Comparison of ENCODE assay signal across 21 cellular contexts in the genomic region with DNA sequence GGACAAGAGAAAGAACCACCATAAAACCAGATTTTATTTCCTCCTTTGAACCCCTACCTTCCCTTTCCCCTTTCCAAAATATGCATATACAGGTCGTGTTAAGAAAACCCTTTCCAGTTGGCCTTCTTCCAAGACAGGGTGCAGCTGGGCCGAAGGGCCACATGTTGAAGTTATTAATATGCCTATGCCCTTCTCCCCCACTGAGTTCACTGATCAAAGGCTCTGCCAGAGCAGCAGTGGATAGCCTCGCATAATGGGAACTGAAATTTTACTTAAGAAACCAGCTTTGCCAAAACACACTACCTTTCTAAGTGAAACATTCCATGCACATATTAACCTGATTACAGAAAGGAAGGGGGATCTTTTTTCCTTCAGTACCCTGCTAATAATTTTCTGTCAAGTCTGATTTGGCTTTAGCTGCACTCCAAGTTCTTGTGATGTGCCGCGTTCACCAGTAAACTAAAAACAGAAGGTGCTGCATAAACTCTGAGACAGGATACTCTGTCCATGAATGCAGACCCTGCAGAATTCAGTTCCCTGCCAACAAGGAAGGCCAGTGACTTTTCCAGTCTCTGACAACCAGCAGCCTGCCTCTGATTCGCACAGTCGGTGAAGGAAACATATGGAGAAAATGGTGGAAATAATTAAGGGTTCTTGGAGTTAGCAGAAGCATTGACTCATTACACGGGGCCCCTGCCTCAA.
DNase-seq lines count a peak whose midpoint lies in the region; ATAC-seq and TF ChIP-seq lines count a peak whose summit lies in the region.
"Had no signal": no experiment of that assay in that cellular context is flagged by ENCODE, and none has a peak within 500 bp of the region (broad histone marks: within the 10 kb centered on the region; RNA-seq: fewer than 3 reads in every experiment).

No MANE protein-coding gene starts in this region.

- no peak overlapping the region for H2AFZ ChIP-seq in neural progenitor cell (replicated peaks)

- H3K27ac Mint-ChIP-seq in neural progenitor cell: peak overlapping the region; percentile 98
- no peak overlapping the region for H3K27ac Mint-ChIP-seq in immature natural killer cell
- H3K27ac Mint-ChIP-seq: activated naive CD4-positive, alpha-beta T cell treated with anti-CD3 and anti-CD28 coated beads, Interleukin-2, amount 50 U/mL, for 24 hours; activated T-cell treated with anti-CD3 and anti-CD28 coated beads, Interleukin-2, amount 50 U/mL, for 72 hours; progenitor cell of endocrine pancreas had no signal

- DNase-seq in DMS 273 treated with DMSO at 0.1 percent for 48 hours (lab: John Stamatoyannopoulos, UW): peak; percentile 65
- DNase-seq in MV-4-11 (lab: John Stamatoyannopoulos, UW): peak; percentile 51
- DNase-seq in neural progenitor cell (ENCODE audit: low spot score): peak; percentile 15
- no peak for DNase-seq in immature natural killer cell
- no peak for DNase-seq in HEK293T (ENCODE audit: extremely low spot score)
- DNase-seq: activated CD4-positive, alpha-beta T cell treated with anti-CD3 and anti-CD28 coated beads for 4 hours; activated T-cell treated with anti-CD3 and anti-CD28 coated beads, Interleukin-2, amount 50 U/mL, for 72 hours; heart right ventricle; KBM-7; NCI-H2029 treated with DMSO at 0.1 percent for 48 hours; NCI-H526 treated with DMSO at 0.1 percent for 48 hours; OCI-M1; Right ventricle myocardium superior; SW 1271 had no signal

- H3K27me3 ChIP-seq in neural progenitor cell: no peaks in the 10 kb centered on the region
- H3K27me3 ChIP-seq: ascending aorta, heart right ventricle had no signal

- no peak overlapping the region for H3K9ac ChIP-seq in neural progenitor cell

- H3F3A ChIP-seq in neural progenitor cell (ENCODE audit: low read depth): peaks cover 20% of the 10 kb centered on the region

- H3K79me2 ChIP-seq in neural progenitor cell (ENCODE audit: low read depth): no peaks in the 10 kb centered on the region

- peak; percentile 93 for ATAC-seq in SK-N-SH treated with all-trans-retinoic acid at 6 μM for 48 hours
- no peak for ATAC-seq in GM18870 (IDR thresholded peaks at IDR 0.05; ENCODE audit: unreplicated experiment)
- ATAC-seq in HG03354 (IDR thresholded peaks at IDR 0.05; ENCODE audit: poor library complexity, severe bottlenecking, unreplicated experiment): no peak
- ATAC-seq: activated T-cell treated with anti-CD3 and anti-CD28 coated beads, Interleukin-2, amount 50 U/mL, for 72 hours; heart right ventricle; left lobe of liver had no signal

- H3K4me3 ChIP-seq in neural progenitor cell: no peak overlapping the region
- H3K4me3 ChIP-seq: ascending aorta, heart right ventricle had no signal

- H3K36me3 Mint-ChIP-seq in neural progenitor cell (peaks cover 6% of the 10 kb centered on the region), immature natural killer cell (no peaks in the 10 kb centered on the region)

- CTCF ChIA-PET in HEK293T (lab: Yijun Ruan, JAX): interaction anchor here (0.6 kb wide), 1 partner anchor 34 kb away, joined by 5 read pairs; no protein-coding TSS in a partner anchor

- peaks cover 50% of the 10 kb centered on the region for H3K4me1 ChIP-seq in neural progenitor cell
- H3K4me1 ChIP-seq: ascending aorta had no signal

- H3K4me3 Mint-ChIP-seq in neural progenitor cell (peak overlapping the region; percentile 33), immature natural killer cell (no peak overlapping the region)
- H3K4me3 Mint-ChIP-seq: activated naive CD4-positive, alpha-beta T cell treated with anti-CD3 and anti-CD28 coated beads, Interleukin-2, amount 50 U/mL, for 24 hours; activated T-cell treated with anti-CD3 and anti-CD28 coated beads, Interleukin-2, amount 50 U/mL, for 72 hours had no signal

- H3K4me1 Mint-ChIP-seq in neural progenitor cell (peaks cover 52% of the 10 kb centered on the region), immature natural killer cell (no peaks in the 10 kb centered on the region)

- H3K9me3 Mint-ChIP-seq in neural progenitor cell (peaks cover 5% of the 10 kb centered on the region), immature natural killer cell (peaks cover 0 to 9% (median 0%) of the 10 kb centered on the region in 6 donors)

- no peaks in the 10 kb centered on the region for H3K9me3 ChIP-seq in neural progenitor cell (ENCODE audit: low read depth)
- H3K9me3 ChIP-seq: ascending aorta had no signal

- peak overlapping the region; percentile 57 for H3K4me2 ChIP-seq in neural progenitor cell

- no peaks in the 10 kb centered on the region for H3K36me3 ChIP-seq in neural progenitor cell
- H3K36me3 ChIP-seq: ascending aorta, heart right ventricle had no signal

- no peak for TF ChIP-seq CTCF in neural progenitor cell (IDR thresholded peaks at IDR 0.05)

- POLR2A ChIA-PET in HEK293T (lab: Yijun Ruan, JAX): no interaction called here

- peak overlapping the region; percentile 80 for H3K27ac ChIP-seq in neural progenitor cell
- H3K27ac ChIP-seq: ascending aorta, heart right ventricle had no signal

- H4K20me1 ChIP-seq in neural progenitor cell (ENCODE audit: low read depth): peaks cover 3% of the 10 kb centered on the region

- H3K27me3 Mint-ChIP-seq in neural progenitor cell (ENCODE audit: insufficient read depth, low read depth): no peaks in the 10 kb centered on the region
- H3K27me3 Mint-ChIP-seq in immature natural killer cell (ENCODE audit: low read depth in 3 of 3): peaks cover 0 to 1% (median 0%) of the 10 kb centered on the region in 3 donors
- H3K27me3 Mint-ChIP-seq: activated naive CD4-positive, alpha-beta T cell treated with anti-CD3 and anti-CD28 coated beads, Interleukin-2, amount 50 U/mL, for 24 hours; progenitor cell of endocrine pancreas had no signal

TF ChIP-seq in SK-N-SH treated with all-trans-retinoic acid at 6 μM for 48 hours, 23 proteins besides CTCF, POLR2A, EP300 and RAD21 (continues in another document):
- TF ChIP-seq PPARA (CRISPR knock-in tag; IDR thresholded peaks at IDR 0.05; ENCODE audit: borderline replicate concordance): no peak
- TF ChIP-seq ZFP3 (CRISPR knock-in tag; IDR thresholded peaks at IDR 0.05): no peak
- TF ChIP-seq, protein P1, sequence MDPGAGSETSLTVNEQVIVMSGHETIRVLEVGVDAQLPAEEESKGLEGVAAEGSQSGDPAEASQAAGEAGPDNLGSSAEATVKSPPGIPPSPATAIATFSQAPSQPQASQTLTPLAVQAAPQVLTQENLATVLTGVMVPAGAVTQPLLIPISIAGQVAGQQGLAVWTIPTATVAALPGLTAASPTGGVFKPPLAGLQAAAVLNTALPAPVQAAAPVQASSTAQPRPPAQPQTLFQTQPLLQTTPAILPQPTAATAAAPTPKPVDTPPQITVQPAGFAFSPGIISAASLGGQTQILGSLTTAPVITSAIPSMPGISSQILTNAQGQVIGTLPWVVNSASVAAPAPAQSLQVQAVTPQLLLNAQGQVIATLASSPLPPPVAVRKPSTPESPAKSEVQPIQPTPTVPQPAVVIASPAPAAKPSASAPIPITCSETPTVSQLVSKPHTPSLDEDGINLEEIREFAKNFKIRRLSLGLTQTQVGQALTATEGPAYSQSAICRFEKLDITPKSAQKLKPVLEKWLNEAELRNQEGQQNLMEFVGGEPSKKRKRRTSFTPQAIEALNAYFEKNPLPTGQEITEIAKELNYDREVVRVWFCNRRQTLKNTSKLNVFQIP (CRISPR knock-in tag; IDR thresholded peaks at IDR 0.05; ENCODE audit: borderline replicate concordance, low read depth): no peak
- TF ChIP-seq SNAI2 (CRISPR knock-in tag; IDR thresholded peaks at IDR 0.05): no peak
- TF ChIP-seq, protein P2, sequence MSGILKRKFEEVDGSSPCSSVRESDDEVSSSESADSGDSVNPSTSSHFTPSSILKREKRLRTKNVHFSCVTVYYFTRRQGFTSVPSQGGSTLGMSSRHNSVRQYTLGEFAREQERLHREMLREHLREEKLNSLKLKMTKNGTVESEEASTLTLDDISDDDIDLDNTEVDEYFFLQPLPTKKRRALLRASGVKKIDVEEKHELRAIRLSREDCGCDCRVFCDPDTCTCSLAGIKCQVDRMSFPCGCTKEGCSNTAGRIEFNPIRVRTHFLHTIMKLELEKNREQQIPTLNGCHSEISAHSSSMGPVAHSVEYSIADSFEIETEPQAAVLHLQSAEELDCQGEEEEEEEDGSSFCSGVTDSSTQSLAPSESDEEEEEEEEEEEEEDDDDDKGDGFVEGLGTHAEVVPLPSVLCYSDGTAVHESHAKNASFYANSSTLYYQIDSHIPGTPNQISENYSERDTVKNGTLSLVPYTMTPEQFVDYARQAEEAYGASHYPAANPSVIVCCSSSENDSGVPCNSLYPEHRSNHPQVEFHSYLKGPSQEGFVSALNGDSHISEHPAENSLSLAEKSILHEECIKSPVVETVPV (CRISPR knock-in tag; IDR thresholded peaks at IDR 0.05): no peak

TF ChIP-seq in HEK293T, 16 proteins besides CTCF, POLR2A, EP300 and RAD21:
- TF ChIP-seq LEF1 (IDR thresholded peaks at IDR 0.05; ENCODE audit: borderline replicate concordance): no peak
TF ChIP-seq in HEK293T: peak in this region for 0.

Comparison
In these comparisons a context has a peak if more than half of its experiments do, and no peak if none do; other contexts are left out.
1. DNase-seq: peak in DMS 273 treated with DMSO at 0.1 percent for 48 hours (single experiment), MV-4-11 (single experiment) and neural progenitor cell (single experiment); none in immature natural killer cell (0 of 3) and HEK293T (single experiment).